ENCODE assay signal across 24 cellular contexts in the genomic region with DNA sequence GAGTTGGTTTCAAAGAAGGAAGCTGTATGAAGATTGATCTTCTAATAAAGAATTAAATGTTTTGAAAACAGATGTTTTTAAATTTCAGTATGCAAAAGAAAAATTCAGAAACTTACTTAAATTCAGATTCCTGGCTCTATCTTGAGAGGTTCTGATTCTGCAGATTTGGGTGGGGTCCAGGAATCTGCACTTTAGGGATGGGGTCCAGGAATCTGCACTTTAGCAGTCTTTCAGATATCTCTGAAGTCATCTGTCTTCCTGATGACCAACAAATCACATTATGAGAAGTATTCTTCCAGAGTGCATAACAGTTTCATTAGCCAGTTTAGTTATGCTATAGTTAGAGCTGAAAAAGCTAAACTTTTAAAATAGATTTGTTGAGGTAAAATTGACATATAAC. TPM values are rescaled to one million over a fixed set of nuclear protein-coding genes. Genes with fewer than 3 reads are reported as not detected.
A peak's percentile ranks its signal among the peaks of the same experiment; 100 is the strongest.
DNase-seq lines count a peak whose midpoint lies in the region; ATAC-seq, FAIRE-seq and TF ChIP-seq lines count a peak whose summit lies in the region.
"Had no signal": no experiment of that assay in that cellular context is flagged by ENCODE, and none has a peak within 500 bp of the region (broad histone marks: within the 10 kb centered on the region; RNA-seq: fewer than 3 reads in every experiment).

No MANE protein-coding gene starts in this region.

- H3K79me2 ChIP-seq in SK-N-SH (ENCODE audit: insufficient read depth) = no peaks in the 10 kb centered on the region
- H3K79me2 ChIP-seq in HepG2 (ENCODE audit: insufficient read depth, low read length) = no peaks in the 10 kb centered on the region

- no peak for ATAC-seq in SK-N-SH treated with all-trans-retinoic acid at 6 μM for 48 hours
- no peak for ATAC-seq in psoas muscle
- ATAC-seq in sciatic nerve = no peak
- no peak for ATAC-seq in HepG2
- ATAC-seq: A549; CD8-positive, alpha-beta T cell had no signal

- no peaks in the 10 kb centered on the region for H3K9me3 ChIP-seq in SK-N-SH
- no peaks in the 10 kb centered on the region for H3K9me3 ChIP-seq in psoas muscle
- H3K9me3 ChIP-seq in HepG2 (ENCODE audit: low read length) = no peaks in the 10 kb centered on the region
- H3K9me3 ChIP-seq: A549, Caco-2 had no signal

- BruUV-seq in HepG2 (replicated peaks; lab: Mats Ljungman, UMichigan) = no TSS peak

- CTCF ChIA-PET in SK-N-SH (lab: Yijun Ruan, JAX) (interaction anchor here (1.2 to 5.0 kb wide), 6 partner anchors 10 to 295 kb away, joined by 3 to 26 read pairs (median 6); no protein-coding TSS in a partner anchor), HepG2 (lab: Yijun Ruan, JAX; ENCODE audit: low intra/inter-chr PET ratio, low total read pairs) (no interaction called here)

- no peak for FAIRE-seq in HepG2 (lab: Jason Lieb, UNC)
- FAIRE-seq: A549, G401.6, GM12891, GM19239 had no signal

- H3K9ac ChIP-seq in SK-N-SH = no peak overlapping the region
- no peak overlapping the region for H3K9ac ChIP-seq in HepG2 (ENCODE audit: insufficient read depth, low read depth, low read length)

- DNase-seq in SK-N-SH (no peak), psoas muscle (no peak), sciatic nerve (ENCODE audit: low spot score) (no peak), HepG2 (ENCODE audit: low spot score) (no peak)
- DNase-seq: AML-193; Caco-2; Calu3; CD4-positive, alpha-beta T cell; CD8-positive, alpha-beta T cell; DMS 273 treated with DMSO at 0.1 percent for 48 hours; DMS153; DMS53; DMS79; DND-41; EL; GF-D8 had no signal

- in situ Hi-C loops in HepG2 (cut with HindIII; ENCODE audit: extremely low pct_ligation_motif_present, low pct_unique_long_range_greater_than_20kb) = no loop called here

- TF ChIP-seq CTCF in SK-N-SH (IDR thresholded peaks at IDR 0.05) = no peak
- TF ChIP-seq CTCF in psoas muscle (IDR thresholded peaks at IDR 0.05) = no peak
- TF ChIP-seq CTCF in HepG2 (CRISPR knock-in tag; IDR thresholded peaks at IDR 0.05) = no peak

- H3K4me2 ChIP-seq in SK-N-SH = no peak overlapping the region
- no peak overlapping the region for H3K4me2 ChIP-seq in HepG2 (ENCODE audit: low read depth, low read length)
- H3K4me2 ChIP-seq: A549; BLaER1 treated with 17β-estradiol and CSF1 and Interleukin-3, amounts not matched to agents 10 nM and 100 nM had no signal

- intact Hi-C loops in psoas muscle (cut with DNase I) = loop anchor here in 1 of 2 donors (2.0 kb wide), 1 partner anchor 295 kb away; no protein-coding TSS in a partner anchor
- intact Hi-C loops in sciatic nerve (cut with DNase I) = loop anchor here (10.0 kb wide), 1 partner anchor 1009 kb away; no protein-coding TSS in a partner anchor
- intact Hi-C loops in HepG2 (cut with micrococcal nuclease; ENCODE audit: unreplicated experiment) = no loop called here

- no peak overlapping the region for H3K27ac ChIP-seq in SK-N-SH (ENCODE audit: low read depth in 2 of 2, low read length in 1 of 2)
- peak overlapping the region; percentile 46 for H3K27ac ChIP-seq in psoas muscle
- no peak overlapping the region for H3K27ac ChIP-seq in HepG2 (ENCODE audit: extremely low read length, insufficient read depth, low read length)
- H3K27ac ChIP-seq: 22Rv1; A549; BLaER1 treated with 17β-estradiol and CSF1 and Interleukin-3, amounts not matched to agents 10 nM and 100 nM; C4-2B had no signal

- H3K36me3 ChIP-seq in SK-N-SH (replicated peaks in 1 of 2; ENCODE audit: control insufficient read depth in 1 of 2, insufficient read depth in 2 of 2, low read length in 1 of 2) = peaks cover 35 to 37% of the 10 kb centered on the region in 2 experiments
- H3K36me3 ChIP-seq in psoas muscle (ENCODE audit: insufficient read depth in 1 of 2, low read depth in 1 of 2) = peaks cover 16 to 72% of the 10 kb centered on the region in 2 donors
- peaks cover 7 to 41% of the 10 kb centered on the region in 2 experiments for H3K36me3 ChIP-seq in HepG2 (replicated peaks in 1 of 2; ENCODE audit: control insufficient read depth in 1 of 2, insufficient read depth in 2 of 2, low read length in 2 of 2)

- H4K20me1 ChIP-seq in SK-N-SH (ENCODE audit: insufficient read depth) = no peaks in the 10 kb centered on the region
- no peaks in the 10 kb centered on the region for H4K20me1 ChIP-seq in HepG2 (ENCODE audit: insufficient read depth, low read length)

- H2AFZ ChIP-seq in SK-N-SH (ENCODE audit: low read depth) (no peak overlapping the region), HepG2 (ENCODE audit: low read length) (no peak overlapping the region)

- H3K27me3 ChIP-seq in SK-N-SH (ENCODE audit: insufficient read depth) (no peaks in the 10 kb centered on the region), psoas muscle (ENCODE audit: insufficient read depth in 3 of 3, low read length in 2 of 3) (no peaks in the 10 kb centered on the region), HepG2 (ENCODE audit: control insufficient read depth in 1 of 2, insufficient read depth in 2 of 2, low read length in 2 of 2) (no peaks in the 10 kb centered on the region)
- H3K27me3 ChIP-seq: BLaER1 treated with 17β-estradiol and CSF1 and Interleukin-3, amounts not matched to agents 10 nM and 100 nM had no signal

- peaks cover 6% of the 10 kb centered on the region for H3F3A ChIP-seq in SK-N-SH (replicated peaks; ENCODE audit: insufficient read depth)

- TF ChIP-seq RAD21 in SK-N-SH (IDR thresholded peaks at IDR 0.05; ENCODE audit: low read length) (no peak), HepG2 (CRISPR knock-in tag; IDR thresholded peaks at IDR 0.05) (no peak)

- TF ChIP-seq EP300 in SK-N-SH (IDR thresholded peaks at IDR 0.05; ENCODE audit: borderline replicate concordance in 1 of 2, low read depth in 1 of 2, low read length in 1 of 2) (no peak), HepG2 (IDR thresholded peaks at IDR 0.05; ENCODE audit: low read depth in 2 of 2, low read length in 2 of 2) (no peak), HepG2 (CRISPR knock-in tag; IDR thresholded peaks at IDR 0.05; ENCODE audit: borderline replicate concordance) (no peak)

- TF ChIP-seq POLR2A in HepG2 (IDR thresholded peaks at IDR 0.05; ENCODE audit: insufficient read depth in 1 of 2, low read depth in 2 of 2, low read length in 2 of 2) = no peak

- POLR2A ChIA-PET in SK-N-SH (lab: Yijun Ruan, JAX) = no interaction called here
- POLR2A ChIA-PET in HepG2 (lab: Yijun Ruan, JAX) = no interaction called here

- H3K4me3 ChIP-seq in SK-N-SH (ENCODE audit: low read depth in 2 of 2, low read length in 1 of 2) (no peak overlapping the region), psoas muscle (no peak overlapping the region), HepG2 (replicated peaks in 1 of 3; ENCODE audit: insufficient read depth in 1 of 3, low read depth in 2 of 3, low read length in 3 of 3) (no peak overlapping the region)
- H3K4me3 ChIP-seq: A549; BLaER1 treated with 17β-estradiol and CSF1 and Interleukin-3, amounts not matched to agents 10 nM and 100 nM had no signal

- H3K9me2 ChIP-seq in SK-N-SH = no peaks in the 10 kb centered on the region

- H3K4me1 ChIP-seq in SK-N-SH (ENCODE audit: control insufficient read depth in 1 of 2, insufficient read depth in 2 of 2, low read depth in 1 of 2, low read length in 1 of 2) = peaks cover 0 to 5% of the 10 kb centered on the region in 2 experiments; a peak in 1 of 4 replicates
- peaks cover 12% of the 10 kb centered on the region for H3K4me1 ChIP-seq in psoas muscle
- H3K4me1 ChIP-seq in HepG2 (ENCODE audit: insufficient read depth, low read length) = no peaks in the 10 kb centered on the region
- H3K4me1 ChIP-seq: A549, Caco-2 had no signal

RNA-seq across cellular contexts. Expression of a gene that starts 24.1 kb away (rescaled TPM):
- polyA plus RNA-seq in SK-N-SH (2012; rRNA removed) = 5.2 and 6.5 TPM in 2 replicates
- polyA plus RNA-seq in SK-N-SH (2012; cell fraction: cytosol; rRNA removed) = 7.2 and 8.8 TPM in 2 replicates
- 3.9 and 6.8 TPM in 2 replicates for polyA plus RNA-seq in SK-N-SH (2012; cell fraction: nucleus; rRNA removed)
- 10 to 100 TPM; 17.0 to 25.7 (median 17.9) TPM for total RNA-seq in psoas muscle
- polyA plus RNA-seq in psoas muscle = 10 to 100 TPM; 12.8 to 35.6 (median 17.2) TPM
- 12.7 TPM for total RNA-seq in sciatic nerve
- total RNA-seq in HepG2 (2016; rRNA removed; fragmentation: Illumina TruSeq; extraction: Trizol) = 14.2 and 20.2 TPM in 2 replicates
- 4.0 TPM in 2 replicates for total RNA-seq in HepG2 (2016; cell fraction: cytosol; rRNA removed; fragmentation: Illumina TruSeq; extraction: Trizol; ENCODE audit: low read depth)
- total RNA-seq in HepG2 (2016; cell fraction: insoluble cytoplasmic fraction; rRNA removed; fragmentation: Illumina TruSeq; extraction: Trizol) = 13.6 and 20.1 TPM in 2 replicates
- 10.2 and 12.0 TPM in 2 replicates for total RNA-seq in HepG2 (2016; cell fraction: membrane; rRNA removed; fragmentation: Illumina TruSeq; extraction: Trizol)
- total RNA-seq in HepG2 (2016; cell fraction: nucleus; rRNA removed; fragmentation: Illumina TruSeq; extraction: Trizol) = 10.1 and 10.6 TPM in 2 replicates
- 6.6 and 8.0 TPM in 2 replicates for polyA plus RNA-seq in HepG2 (2011; rRNA removed)
- 3.8 and 5.8 TPM in 2 replicates for polyA plus RNA-seq in HepG2 (2011; cell fraction: cytosol; rRNA removed)
- 5.0 and 6.3 TPM in 2 replicates for polyA plus RNA-seq in HepG2 (2011; cell fraction: nucleus; rRNA removed)
- 9.4 and 10.4 TPM in 2 replicates for polyA plus RNA-seq in HepG2 (2012)
- polyA plus RNA-seq in HepG2 (2016; cell fraction: cytosol; fragmentation: Illumina TruSeq; extraction: Trizol; ENCODE audit: low read depth) = 1.4 and 1.5 TPM in 2 replicates
- 19.0 and 19.5 TPM in 2 replicates for polyA plus RNA-seq in HepG2 (2016; cell fraction: insoluble cytoplasmic fraction; fragmentation: Illumina TruSeq; extraction: Trizol; ENCODE audit: low read depth)
- 3.7 and 4.0 TPM in 2 replicates for polyA plus RNA-seq in HepG2 (2016; cell fraction: membrane; fragmentation: Illumina TruSeq; extraction: Trizol; ENCODE audit: low read depth)
- polyA plus RNA-seq in HepG2 (2016; cell fraction: nucleus; fragmentation: Illumina TruSeq; extraction: Trizol; ENCODE audit: insufficient read depth, low read depth) = 17.7 and 19.9 TPM in 2 replicates
- 4.7 and 9.8 TPM in 2 replicates for polyA minus RNA-seq in HepG2 (2011; rRNA and poly(A)+ RNA removed; ENCODE audit: low replicate concordance)
- 8.4 and 9.8 TPM in 2 replicates for polyA minus RNA-seq in HepG2 (2011; cell fraction: cytosol; rRNA and poly(A)+ RNA removed)
- polyA minus RNA-seq in HepG2 (2011; cell fraction: nucleus; rRNA and poly(A)+ RNA removed) = 8.8 and 9.0 TPM in 2 replicates

RNA-seq across cellular contexts. Expression of a gene that starts 34.0 kb away (rescaled TPM):
- polyA plus RNA-seq in SK-N-SH (2012; rRNA removed) (13.5 and 14.0 TPM in 2 replicates), psoas muscle (10 to 100 TPM in 1 of 3 donors, 1 to 10 TPM in 2; 3.3 to 10.6 (median 3.5) TPM), HepG2 (2011; rRNA removed) (8.6 and 11.3 TPM in 2 replicates)
- 17.5 and 20.0 TPM in 2 replicates for polyA plus RNA-seq in SK-N-SH (2012; cell fraction: cytosol; rRNA removed)
- polyA plus RNA-seq in SK-N-SH (2012; cell fraction: nucleus; rRNA removed) = 6.1 and 11.5 TPM in 2 replicates
- total RNA-seq in psoas muscle (10 to 100 TPM in 1 of 4 donors, 1 to 10 TPM in 3; 7.6 to 11.9 (median 9.5) TPM), sciatic nerve (21.3 TPM), HepG2 (2016; rRNA removed; fragmentation: Illumina TruSeq; extraction: Trizol) (19.3 and 24.1 TPM in 2 replicates)
- total RNA-seq in HepG2 (2016; cell fraction: cytosol; rRNA removed; fragmentation: Illumina TruSeq; extraction: Trizol; ENCODE audit: low read depth) = 7.6 and 9.0 TPM in 2 replicates
- total RNA-seq in HepG2 (2016; cell fraction: insoluble cytoplasmic fraction; rRNA removed; fragmentation: Illumina TruSeq; extraction: Trizol) = 19.7 and 24.1 TPM in 2 replicates
- total RNA-seq in HepG2 (2016; cell fraction: membrane; rRNA removed; fragmentation: Illumina TruSeq; extraction: Trizol) = 14.7 and 16.5 TPM in 2 replicates
- total RNA-seq in HepG2 (2016; cell fraction: nucleus; rRNA removed; fragmentation: Illumina TruSeq; extraction: Trizol) = 19.2 and 19.6 TPM in 2 replicates
- 3.8 and 6.6 TPM in 2 replicates for polyA plus RNA-seq in HepG2 (2011; cell fraction: cytosol; rRNA removed)
- polyA plus RNA-seq in HepG2 (2011; cell fraction: nucleus; rRNA removed) = 5.5 and 6.0 TPM in 2 replicates
- polyA plus RNA-seq in HepG2 (2012) = 8.0 and 12.7 TPM in 2 replicates
- polyA plus RNA-seq in HepG2 (2016; cell fraction: cytosol; fragmentation: Illumina TruSeq; extraction: Trizol; ENCODE audit: low read depth) = 6.0 and 7.6 TPM in 2 replicates
- 20.8 and 22.1 TPM in 2 replicates for polyA plus RNA-seq in HepG2 (2016; cell fraction: insoluble cytoplasmic fraction; fragmentation: Illumina TruSeq; extraction: Trizol; ENCODE audit: low read depth)
- 9.4 and 10.8 TPM in 2 replicates for polyA plus RNA-seq in HepG2 (2016; cell fraction: membrane; fragmentation: Illumina TruSeq; extraction: Trizol; ENCODE audit: low read depth)
- polyA plus RNA-seq in HepG2 (2016; cell fraction: nucleus; fragmentation: Illumina TruSeq; extraction: Trizol; ENCODE audit: insufficient read depth, low read depth) = 22.3 and 25.2 TPM in 2 replicates
- polyA minus RNA-seq in HepG2 (2011; rRNA and poly(A)+ RNA removed; ENCODE audit: low replicate concordance) = 4.6 and 19.2 TPM in 2 replicates
- polyA minus RNA-seq in HepG2 (2011; cell fraction: cytosol; rRNA and poly(A)+ RNA removed) = 7.5 and 7.6 TPM in 2 replicates
- 19.4 and 22.7 TPM in 2 replicates for polyA minus RNA-seq in HepG2 (2011; cell fraction: nucleus; rRNA and poly(A)+ RNA removed)
